ENCODE assay signal across 20 cellular contexts in the genomic region with DNA sequence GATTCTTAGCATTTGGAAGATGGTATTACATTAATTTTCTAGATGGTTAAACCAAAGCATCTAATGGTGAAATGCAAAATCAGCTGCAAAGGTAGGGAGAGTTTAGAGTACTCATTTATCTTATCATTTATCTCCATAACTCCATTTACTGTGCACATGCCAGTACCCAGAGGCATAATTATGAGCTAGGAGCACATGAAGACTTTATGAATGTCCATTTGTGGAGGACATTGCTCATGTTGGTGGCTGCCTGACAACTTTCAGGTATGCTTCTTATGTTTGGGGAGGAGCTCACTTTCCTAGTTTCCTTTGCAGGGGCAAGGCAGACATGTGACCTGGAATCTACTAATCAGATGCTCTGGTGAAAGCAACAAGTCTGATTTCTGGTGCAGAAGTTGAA.
"Had no signal": no experiment of that assay in that cellular context is flagged by ENCODE, and none has a peak within 500 bp of the region (broad histone marks: within the 10 kb centered on the region; RNA-seq: fewer than 3 reads in every experiment).

No MANE protein-coding gene starts in this region.

- H3K4me1 ChIP-seq: gastrocnemius medialis, parathyroid adenoma, right lobe of liver, thyroid gland, upper lobe of left lung had no signal

- H3K27me3 ChIP-seq: gastrocnemius medialis, neural progenitor cell, right lobe of liver, thyroid gland, upper lobe of left lung had no signal

- DNase-seq: dorsolateral prefrontal cortex; effector CD4-positive, alpha-beta T cell; foreskin fibroblast; gastrocnemius medialis; head of caudate nucleus; kidney; mesenchymal stem cell; mucosa of descending colon; naive B cell; right lobe of liver; small intestine; stimulated activated CD4-positive, alpha-beta T cell treated with anti-CD3 and anti-CD28 coated beads, Interleukin-15, amount 100 ng/mL, for 24 hours; stimulated activated CD4-positive, alpha-beta T cell treated with anti-CD3 and anti-CD28 coated beads, Interleukin-2, amount 100 ng/mL, for 48 hours; stimulated activated naive B cell treated with anti-CD40 and anti-IgM and Interleukin-4, amounts not matched to agents 10 μg/mL and 1 μg/mL and 100 μg/mL, for 72 hours; thyroid gland; upper lobe of left lung had no signal

- H3K27ac ChIP-seq: dorsolateral prefrontal cortex, epithelial cell of prostate, gastrocnemius medialis, neural progenitor cell, parathyroid adenoma, right lobe of liver, thyroid gland, upper lobe of left lung had no signal

- H3K9me3 ChIP-seq: gastrocnemius medialis, mucosa of descending colon, right lobe of liver, thyroid gland, upper lobe of left lung had no signal

- H3K4me3 ChIP-seq: dorsolateral prefrontal cortex, gastrocnemius medialis, lung, mucosa of descending colon, neural progenitor cell, right lobe of liver, thyroid gland, upper lobe of left lung had no signal

- H3K36me3 ChIP-seq: gastrocnemius medialis, neural progenitor cell, right lobe of liver, thyroid gland, upper lobe of left lung had no signal

- H3K79me2 ChIP-seq: parathyroid adenoma had no signal

- H3K9ac ChIP-seq: neural progenitor cell, parathyroid adenoma had no signal

- H3K4me2 ChIP-seq: neural progenitor cell had no signal

- H2AFZ ChIP-seq: neural progenitor cell, parathyroid adenoma had no signal
